2 cellular contexts compared by ENCODE assay signal in genomic region chr7:151707757-151708156, GRCh38.
TF ChIP-seq lines count a peak whose summit lies in the region.

No MANE protein-coding gene starts in this region.

TF ChIP-seq in HCT116, 20 proteins besides CTCF, POLR2A, EP300 and RAD21:
- TF ChIP-seq JUND (IDR thresholded peaks at IDR 0.05) = no peak
- TF ChIP-seq ZBTB33 (IDR thresholded peaks at IDR 0.05; ENCODE audit: extremely low read depth, insufficient replicate concordance, low read length) = no peak
- TF ChIP-seq POLR2AphosphoS5 (IDR thresholded peaks at IDR 0.05; ENCODE audit: low read depth, low read length) = no peak
- TF ChIP-seq ZFX (IDR thresholded peaks at IDR 0.05) = no peak
- TF ChIP-seq EZH2phosphoT487 (IDR thresholded peaks at IDR 0.05; ENCODE audit: borderline replicate concordance) = no peak
- no peak for TF ChIP-seq YY1 (IDR thresholded peaks at IDR 0.05; ENCODE audit: extremely low read depth, insufficient replicate concordance, low read depth, low read length)
- TF ChIP-seq CBX3 (IDR thresholded peaks at IDR 0.05; ENCODE audit: low read depth) = no peak
- TF ChIP-seq, protein P1, sequence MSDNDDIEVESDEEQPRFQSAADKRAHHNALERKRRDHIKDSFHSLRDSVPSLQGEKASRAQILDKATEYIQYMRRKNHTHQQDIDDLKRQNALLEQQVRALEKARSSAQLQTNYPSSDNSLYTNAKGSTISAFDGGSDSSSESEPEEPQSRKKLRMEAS (IDR thresholded peaks at IDR 0.05) = no peak
- TF ChIP-seq TCF7L2 (IDR thresholded peaks at IDR 0.05; ENCODE audit: borderline replicate concordance, extremely low read depth, insufficient read depth, insufficient read length) = no peak
- no peak for TF ChIP-seq SP1 (IDR thresholded peaks at IDR 0.05; ENCODE audit: low read depth)
- TF ChIP-seq ZNF274 (IDR thresholded peaks at IDR 0.05; ENCODE audit: low read depth, low read length) = no peak
- TF ChIP-seq, protein P2, sequence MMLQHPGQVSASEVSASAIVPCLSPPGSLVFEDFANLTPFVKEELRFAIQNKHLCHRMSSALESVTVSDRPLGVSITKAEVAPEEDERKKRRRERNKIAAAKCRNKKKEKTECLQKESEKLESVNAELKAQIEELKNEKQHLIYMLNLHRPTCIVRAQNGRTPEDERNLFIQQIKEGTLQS (IDR thresholded peaks at IDR 0.05) = no peak
- no peak for TF ChIP-seq CEBPB (IDR thresholded peaks at IDR 0.05; ENCODE audit: low read depth)
- no peak for TF ChIP-seq SIN3A (IDR thresholded peaks at IDR 0.05; ENCODE audit: low read depth)
- TF ChIP-seq, protein P3, sequence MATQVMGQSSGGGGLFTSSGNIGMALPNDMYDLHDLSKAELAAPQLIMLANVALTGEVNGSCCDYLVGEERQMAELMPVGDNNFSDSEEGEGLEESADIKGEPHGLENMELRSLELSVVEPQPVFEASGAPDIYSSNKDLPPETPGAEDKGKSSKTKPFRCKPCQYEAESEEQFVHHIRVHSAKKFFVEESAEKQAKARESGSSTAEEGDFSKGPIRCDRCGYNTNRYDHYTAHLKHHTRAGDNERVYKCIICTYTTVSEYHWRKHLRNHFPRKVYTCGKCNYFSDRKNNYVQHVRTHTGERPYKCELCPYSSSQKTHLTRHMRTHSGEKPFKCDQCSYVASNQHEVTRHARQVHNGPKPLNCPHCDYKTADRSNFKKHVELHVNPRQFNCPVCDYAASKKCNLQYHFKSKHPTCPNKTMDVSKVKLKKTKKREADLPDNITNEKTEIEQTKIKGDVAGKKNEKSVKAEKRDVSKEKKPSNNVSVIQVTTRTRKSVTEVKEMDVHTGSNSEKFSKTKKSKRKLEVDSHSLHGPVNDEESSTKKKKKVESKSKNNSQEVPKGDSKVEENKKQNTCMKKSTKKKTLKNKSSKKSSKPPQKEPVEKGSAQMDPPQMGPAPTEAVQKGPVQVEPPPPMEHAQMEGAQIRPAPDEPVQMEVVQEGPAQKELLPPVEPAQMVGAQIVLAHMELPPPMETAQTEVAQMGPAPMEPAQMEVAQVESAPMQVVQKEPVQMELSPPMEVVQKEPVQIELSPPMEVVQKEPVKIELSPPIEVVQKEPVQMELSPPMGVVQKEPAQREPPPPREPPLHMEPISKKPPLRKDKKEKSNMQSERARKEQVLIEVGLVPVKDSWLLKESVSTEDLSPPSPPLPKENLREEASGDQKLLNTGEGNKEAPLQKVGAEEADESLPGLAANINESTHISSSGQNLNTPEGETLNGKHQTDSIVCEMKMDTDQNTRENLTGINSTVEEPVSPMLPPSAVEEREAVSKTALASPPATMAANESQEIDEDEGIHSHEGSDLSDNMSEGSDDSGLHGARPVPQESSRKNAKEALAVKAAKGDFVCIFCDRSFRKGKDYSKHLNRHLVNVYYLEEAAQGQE (IDR thresholded peaks at IDR 0.05; ENCODE audit: low read depth) = no peak
- TF ChIP-seq ELF1 (IDR thresholded peaks at IDR 0.05; ENCODE audit: borderline replicate concordance, low read depth) = no peak
- TF ChIP-seq EGR1 (IDR thresholded peaks at IDR 0.05; ENCODE audit: low read depth) = no peak
- TF ChIP-seq EZH2 (IDR thresholded peaks at IDR 0.05) = no peak
- TF ChIP-seq FOSL1 (IDR thresholded peaks at IDR 0.05; ENCODE audit: low read depth) = no peak
- TF ChIP-seq SRF (IDR thresholded peaks at IDR 0.05; ENCODE audit: low read depth) = no peak
TF ChIP-seq in HCT116: peak in this region for 0.

TF ChIP-seq in H1, 55 proteins besides CTCF, POLR2A, EP300 and RAD21:
- TF ChIP-seq BCL11A (IDR thresholded peaks at IDR 0.05; ENCODE audit: low read depth in 2 of 2, low read length in 2 of 2) (no peak), GTF2F1 (IDR thresholded peaks at IDR 0.05; ENCODE audit: borderline replicate concordance, low read depth, low read length) (no peak), PHF8 (conservative IDR thresholded peaks at IDR 0.05; ENCODE audit: low read depth, low read length) (no peak), POU5F1 (IDR thresholded peaks at IDR 0.05; ENCODE audit: low read depth, low read length) (no peak), CBX5 (IDR thresholded peaks at IDR 0.05; ENCODE audit: low read depth, low read length) (no peak), SP4 (IDR thresholded peaks at IDR 0.05; ENCODE audit: low read length) (no peak), HDAC6 (IDR thresholded peaks at IDR 0.05; ENCODE audit: low read depth, low read length) (no peak), KDM5A (IDR thresholded peaks at IDR 0.05; ENCODE audit: low read length) (no peak), MAFK (IDR thresholded peaks at IDR 0.05; ENCODE audit: low read depth, low read length) (no peak)
- TF ChIP-seq, protein P4, sequence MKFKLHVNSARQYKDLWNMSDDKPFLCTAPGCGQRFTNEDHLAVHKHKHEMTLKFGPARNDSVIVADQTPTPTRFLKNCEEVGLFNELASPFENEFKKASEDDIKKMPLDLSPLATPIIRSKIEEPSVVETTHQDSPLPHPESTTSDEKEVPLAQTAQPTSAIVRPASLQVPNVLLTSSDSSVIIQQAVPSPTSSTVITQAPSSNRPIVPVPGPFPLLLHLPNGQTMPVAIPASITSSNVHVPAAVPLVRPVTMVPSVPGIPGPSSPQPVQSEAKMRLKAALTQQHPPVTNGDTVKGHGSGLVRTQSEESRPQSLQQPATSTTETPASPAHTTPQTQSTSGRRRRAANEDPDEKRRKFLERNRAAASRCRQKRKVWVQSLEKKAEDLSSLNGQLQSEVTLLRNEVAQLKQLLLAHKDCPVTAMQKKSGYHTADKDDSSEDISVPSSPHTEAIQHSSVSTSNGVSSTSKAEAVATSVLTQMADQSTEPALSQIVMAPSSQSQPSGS (IDR thresholded peaks at IDR 0.05; ENCODE audit: low read length) = no peak
